Comparison of ENCODE assay signal across 14 cellular contexts in the genomic region with DNA sequence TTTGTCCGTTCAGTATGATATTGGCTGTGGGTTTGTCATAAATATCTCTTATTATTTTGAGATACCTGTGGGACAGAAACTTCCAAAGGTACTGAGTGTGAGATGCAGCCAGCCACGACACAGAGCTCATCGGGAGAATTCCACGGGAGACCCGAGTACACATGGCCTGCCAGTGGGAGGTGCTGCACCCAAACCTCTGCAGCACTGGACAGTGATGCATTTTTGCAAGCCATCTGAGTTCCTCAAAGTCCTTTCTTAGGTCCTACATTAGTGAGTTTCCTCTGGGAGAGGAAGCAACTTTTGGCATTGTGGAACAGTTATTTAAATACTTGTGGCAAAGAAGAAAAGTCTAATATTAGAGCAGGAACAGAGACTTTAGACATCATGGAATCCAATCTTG.
DNase-seq lines count a peak whose midpoint lies in the region; ATAC-seq, FAIRE-seq and TF ChIP-seq lines count a peak whose summit lies in the region.
"Had no signal": no experiment of that assay in that cellular context is flagged by ENCODE, and none has a peak within 500 bp of the region (broad histone marks: within the 10 kb centered on the region; RNA-seq: fewer than 3 reads in every experiment).

No MANE protein-coding gene starts in this region.

- no peak overlapping the region for H3K9ac ChIP-seq in SU-DHL-6 (ENCODE audit: low read length)

- peaks cover 73% of the 10 kb centered on the region for H3K79me2 ChIP-seq in SU-DHL-6 (ENCODE audit: insufficient read depth, low read length)

- peak; percentile 33; the same call in 1 of the 2 replicates for TF ChIP-seq CTCF in 22Rv1 (IDR thresholded peaks at IDR 0.05)
- TF ChIP-seq CTCF in GM12865 (IDR thresholded peaks at IDR 0.05; ENCODE audit: insufficient read depth, low read depth, low read length, missing control alignments): peak; percentile 19
- TF ChIP-seq CTCF in SU-DHL-6 (IDR thresholded peaks at IDR 0.05; ENCODE audit: insufficient read depth, low read length, poor library complexity, severe bottlenecking): no peak

- H3K4me3 ChIP-seq in GM12865 (ENCODE audit: low read depth, low read length) (no peak overlapping the region), SU-DHL-6 (ENCODE audit: insufficient read depth, low read length, poor library complexity, severe bottlenecking) (no peak overlapping the region)
- H3K4me3 ChIP-seq: body of pancreas had no signal

- H3K27ac ChIP-seq in 22Rv1: no peak overlapping the region
- peak overlapping the region; percentile 50 for H3K27ac ChIP-seq in SU-DHL-6 (ENCODE audit: low read depth, low read length)
- H3K27ac ChIP-seq: body of pancreas had no signal

- H3K36me3 ChIP-seq in SU-DHL-6 (ENCODE audit: low read length): peaks cover 13% of the 10 kb centered on the region

- H3K9me3 ChIP-seq in SU-DHL-6 (ENCODE audit: insufficient read depth, low read length): no peaks in the 10 kb centered on the region
- H3K9me3 ChIP-seq: body of pancreas had no signal

- no peak for FAIRE-seq in GM12892 (lab: Jason Lieb, UNC)
- FAIRE-seq: GM18507 had no signal

- no peaks in the 10 kb centered on the region for H3K27me3 ChIP-seq in SU-DHL-6 (ENCODE audit: low read length)
- H3K27me3 ChIP-seq: body of pancreas had no signal

- no peaks in the 10 kb centered on the region for H3K9me2 ChIP-seq in SU-DHL-6 (replicated peaks; ENCODE audit: insufficient read depth, low read length)

- no peak overlapping the region for H2AFZ ChIP-seq in SU-DHL-6 (ENCODE audit: low read depth, low read length, severe bottlenecking)

- H4K20me1 ChIP-seq in SU-DHL-6 (ENCODE audit: low read depth, low read length): no peaks in the 10 kb centered on the region

- peaks cover 65% of the 10 kb centered on the region for H3F3A ChIP-seq in SU-DHL-6 (ENCODE audit: insufficient read depth)

- DNase-seq in GM12865 (ENCODE audit: low read depth) (no peak), iPS-NIHi7 (ENCODE audit: extremely low spot score) (peak; percentile 26), GM12892 (ENCODE audit: insufficient read length) (no peak), NCI-H82 treated with DMSO at 0.1 percent for 48 hours (lab: John Stamatoyannopoulos, UW; ENCODE audit: unreplicated experiment) (no peak), NCI-H2196 treated with DMSO at 0.1 percent for 48 hours (lab: John Stamatoyannopoulos, UW; ENCODE audit: unreplicated experiment) (no peak)
- DNase-seq: CD4-positive, alpha-beta T cell; KG1; NCI-H446; SW 1271 had no signal

- ATAC-seq in HG03108 (IDR thresholded peaks at IDR 0.05; ENCODE audit: unreplicated experiment): no peak
- ATAC-seq: body of pancreas had no signal

- no peak for TF ChIP-seq POLR2A in GM12892 (IDR thresholded peaks at IDR 0.05; ENCODE audit: low read depth, low read length)

- no peak overlapping the region for H3K4me2 ChIP-seq in SU-DHL-6 (ENCODE audit: low read depth, low read length, poor library complexity, severe bottlenecking)
